Comparison of ENCODE assay signal across 1 cellular context in genomic region chr6:110799181-110799580, GRCh38.
A peak's percentile ranks its signal among the peaks of the same experiment; 100 is the strongest.
TF ChIP-seq lines count a peak whose summit lies in the region.

No MANE protein-coding gene starts in this region.

TF ChIP-seq in GM12878, 131 proteins besides CTCF, POLR2A, EP300 and RAD21 (continued from another document):
- TF ChIP-seq ZBTB4 (CRISPR knock-in tag; IDR thresholded peaks at IDR 0.05), result no peak
- TF ChIP-seq NFIC (IDR thresholded peaks at IDR 0.05; ENCODE audit: low read depth, low read length), result peak; percentile 43
- no peak for TF ChIP-seq MAX (IDR thresholded peaks at IDR 0.05; ENCODE audit: low read depth, low read length)
- no peak for TF ChIP-seq ZNF24 (IDR thresholded peaks at IDR 0.05)
- TF ChIP-seq RUNX3 (IDR thresholded peaks at IDR 0.05; ENCODE audit: low read length), result peak; percentile 77
- no peak for TF ChIP-seq USF2 (IDR thresholded peaks at IDR 0.05; ENCODE audit: borderline replicate concordance, low read depth, low read length)
- no peak for TF ChIP-seq NKRF (conservative IDR thresholded peaks at IDR 0.05)
- peak; percentile 85 for TF ChIP-seq SPI1 (IDR thresholded peaks at IDR 0.05; ENCODE audit: borderline replicate concordance, insufficient read depth, low read depth, low read length)
